ENCODE assay signal across 1 cellular context in genomic region chr9:37054513-37054776, GRCh38.
TF ChIP-seq lines count a peak whose summit lies in the region.

No MANE protein-coding gene starts in this region.

TF ChIP-seq in H1, 55 proteins besides CTCF, POLR2A, EP300 and RAD21:
- TF ChIP-seq NRF1 (IDR thresholded peaks at IDR 0.05; ENCODE audit: low read depth, low read length) = no peak
- TF ChIP-seq HDAC2 (IDR thresholded peaks at IDR 0.05; ENCODE audit: borderline replicate concordance in 1 of 2, low read depth in 2 of 2, low read length in 2 of 2) = no peak
- no peak for TF ChIP-seq FOSL1 (IDR thresholded peaks at IDR 0.05; ENCODE audit: insufficient read depth, low read depth, low read length)
- TF ChIP-seq KDM5A (IDR thresholded peaks at IDR 0.05; ENCODE audit: low read length) = no peak
- TF ChIP-seq HDAC6 (IDR thresholded peaks at IDR 0.05; ENCODE audit: low read depth, low read length) = no peak
- TF ChIP-seq BACH1 (IDR thresholded peaks at IDR 0.05; ENCODE audit: low read length) = no peak
- no peak for TF ChIP-seq RFX5 (IDR thresholded peaks at IDR 0.05; ENCODE audit: borderline replicate concordance, low read depth, low read length)
- TF ChIP-seq TEAD4 (IDR thresholded peaks at IDR 0.05; ENCODE audit: low read depth, low read length) = no peak
- no peak for TF ChIP-seq POU5F1 (IDR thresholded peaks at IDR 0.05; ENCODE audit: low read depth, low read length)
- no peak for TF ChIP-seq SIN3A (conservative IDR thresholded peaks at IDR 0.05 in 1 of 2, IDR thresholded peaks at IDR 0.05 in 1 of 2; ENCODE audit: low read depth in 1 of 2, low read length in 2 of 2)
- TF ChIP-seq SIRT6 (IDR thresholded peaks at IDR 0.05; ENCODE audit: low read length) = no peak
- TF ChIP-seq MAFK (IDR thresholded peaks at IDR 0.05; ENCODE audit: low read depth, low read length) = no peak
- no peak for TF ChIP-seq ASH2L (IDR thresholded peaks at IDR 0.05; ENCODE audit: low read length)
- no peak for TF ChIP-seq ATF2 (IDR thresholded peaks at IDR 0.05; ENCODE audit: low read length)
- no peak for TF ChIP-seq NANOG (IDR thresholded peaks at IDR 0.05; ENCODE audit: insufficient read depth, low read depth, low read length, poor library complexity, severe bottlenecking)
- TF ChIP-seq TBP (IDR thresholded peaks at IDR 0.05; ENCODE audit: low read depth, low read length) = no peak
- no peak for TF ChIP-seq SP4 (IDR thresholded peaks at IDR 0.05; ENCODE audit: low read length)
- no peak for TF ChIP-seq EGR1 (IDR thresholded peaks at IDR 0.05; ENCODE audit: borderline replicate concordance, low read depth, low read length)
- no peak for TF ChIP-seq BRCA1 (IDR thresholded peaks at IDR 0.05; ENCODE audit: low read depth, low read length)
